In the genomic region with DNA sequence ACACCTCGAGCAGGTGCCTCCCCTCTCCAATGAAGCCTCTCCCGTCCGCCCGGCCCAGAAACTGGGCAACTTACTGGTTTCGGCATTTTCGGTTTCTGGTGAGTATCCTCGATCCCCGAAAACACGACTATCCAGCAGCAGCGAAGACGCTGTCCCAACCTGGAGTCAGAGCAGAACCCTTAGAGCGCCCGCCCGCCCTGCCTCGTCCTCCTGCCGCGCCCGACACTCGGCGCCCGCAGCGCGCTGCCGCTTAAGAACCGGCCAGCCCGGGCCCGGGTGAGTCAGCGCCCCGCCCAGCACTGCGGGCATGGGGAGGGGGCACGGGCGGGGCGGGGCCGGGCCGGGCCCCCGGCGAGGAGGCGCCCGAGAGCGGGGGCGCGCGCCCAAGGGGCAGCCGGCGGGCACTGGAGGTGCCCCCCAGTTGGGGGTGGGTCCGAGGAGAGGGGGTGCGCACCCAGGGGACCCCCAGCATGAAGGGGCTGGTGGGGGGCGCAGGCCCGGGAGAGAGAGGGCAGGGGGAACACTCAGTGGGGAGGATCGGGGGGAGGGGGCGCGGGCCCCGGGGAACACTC, we compare ENCODE assay signal across 8 cellular contexts. TPM values are rescaled to one million over a fixed set of nuclear protein-coding genes. Genes with fewer than 3 reads are reported as not detected.
DNase-seq lines count a peak whose midpoint lies in the region; ATAC-seq, FAIRE-seq and TF ChIP-seq lines count a peak whose summit lies in the region.

No MANE protein-coding gene starts in this region.

- peak; percentile 42 for FAIRE-seq in GM12892 (lab: Jason Lieb, UNC)

- DNase-seq in GM12892 (ENCODE audit: insufficient read length): peak; percentile 58
- peak; percentile 58 for DNase-seq in NCI-H2029 (lab: John Stamatoyannopoulos, UW)
- DNase-seq in central memory CD4-positive, alpha-beta T cell: peak; percentile 80
- DNase-seq in kidney glomerular epithelial cell (lab: John Stamatoyannopoulos, UW): peak; percentile 62
- DNase-seq in stimulated activated CD4-positive, alpha-beta T cell treated with anti-CD3 and anti-CD28 coated beads, Interleukin-1b, Interleukin-23, amount 100 ng/mL, for 4 hours (ENCODE audit: low read depth in 2 of 2): peak; percentile 73 to 80
- no peak for DNase-seq in inferior parietal cortex (ENCODE audit: extremely low spot score)

- ATAC-seq in HG02623 (IDR thresholded peaks at IDR 0.05; ENCODE audit: unreplicated experiment): peak; percentile 34
- peak; percentile 64 to 65 for ATAC-seq in activated CD4-positive, CD25-positive, alpha-beta regulatory T cell treated with anti-CD3 and anti-CD28 coated beads, Interleukin-2, amount 50 U/mL, for 24 hours

- peak; percentile 92 for TF ChIP-seq POLR2A in GM12892 (IDR thresholded peaks at IDR 0.05; ENCODE audit: low read depth, low read length)

RNA-seq across cellular contexts. Expression of gene EZR, which starts 1.1 kb away (rescaled TPM):
- 137 TPM for polyA plus RNA-seq in GM12892 (2012; ENCODE audit: missing spikeins)
